Comparison of ENCODE assay signal across 2 cellular contexts in genomic region chr18:30618567-30618966, GRCh38.
TF ChIP-seq lines count a peak whose summit lies in the region.

No MANE protein-coding gene starts in this region.

TF ChIP-seq in GM23338, 12 proteins besides CTCF, POLR2A, EP300 and RAD21 (continued from another document):
- TF ChIP-seq STAT1 (IDR thresholded peaks at IDR 0.05; ENCODE audit: unreplicated experiment) (no peak), ETS1 (IDR thresholded peaks at IDR 0.05) (no peak), REST (IDR thresholded peaks at IDR 0.05; ENCODE audit: unreplicated experiment) (no peak), ZNF331 (CRISPR knock-in tag; IDR thresholded peaks at IDR 0.05; ENCODE audit: low read depth) (no peak), ZNF462 (CRISPR knock-in tag; IDR thresholded peaks at IDR 0.05) (no peak), POLR2AphosphoS5 (IDR thresholded peaks at IDR 0.05; ENCODE audit: low read depth) (no peak), EZH2 (IDR thresholded peaks at IDR 0.05; ENCODE audit: low read depth, unreplicated experiment) (no peak), EZH2phosphoT487 (IDR thresholded peaks at IDR 0.05; ENCODE audit: unreplicated experiment) (no peak), NANOG (IDR thresholded peaks at IDR 0.05; ENCODE audit: borderline replicate concordance) (no peak), CREB1 (CRISPR knock-in tag; IDR thresholded peaks at IDR 0.05; ENCODE audit: low read depth) (no peak), ZNF114 (CRISPR knock-in tag; IDR thresholded peaks at IDR 0.05) (no peak)

TF ChIP-seq in K562, 482 proteins besides CTCF, POLR2A, EP300 and RAD21 (continued from another document):
- TF ChIP-seq TFAM (CRISPR knock-in tag; conservative IDR thresholded peaks at IDR 0.05) (no peak), ZNF354B (CRISPR knock-in tag; IDR thresholded peaks at IDR 0.05) (no peak), HIVEP1 (CRISPR knock-in tag; IDR thresholded peaks at IDR 0.05) (no peak), OTX1 (CRISPR knock-in tag; IDR thresholded peaks at IDR 0.05) (no peak), FOXP1 (CRISPR knock-in tag; IDR thresholded peaks at IDR 0.05) (no peak), TBP (optimal IDR thresholded peaks at IDR 0.05; ENCODE audit: low read depth, low read length) (no peak), ZNF436 (CRISPR knock-in tag; IDR thresholded peaks at IDR 0.05) (no peak), BRCA1 (IDR thresholded peaks at IDR 0.05) (no peak), BRCA1 (CRISPR knock-in tag; IDR thresholded peaks at IDR 0.05) (no peak)
